ENCODE assay signal across 26 cellular contexts in genomic region chr5:22779499-22779898, GRCh38.
"Had no signal": no experiment of that assay in that cellular context is flagged by ENCODE, and none has a peak within 500 bp of the region (broad histone marks: within the 10 kb centered on the region; RNA-seq: fewer than 3 reads in every experiment).

No MANE protein-coding gene starts in this region.

- DNase-seq: activated CD4-positive, alpha-beta memory T cell treated with anti-CD3 and anti-CD28 coated beads, Interleukin-2, amount 10 ng/mL, durations not matched to agents 7 days and 5 days; activated CD4-positive, alpha-beta T cell treated with anti-CD3 and anti-CD28 coated beads for 1 hour; activated CD4-positive, alpha-beta T cell treated with anti-CD3 and anti-CD28 coated beads, Interleukin-2, amount 10 ng/mL, durations not matched to agents 7 days and 5 days; activated CD8-positive, alpha-beta memory T cell treated with anti-CD3 and anti-CD28 coated beads, Interleukin-2, amount 50 U/mL, for 48 hours; activated gamma-delta T cell; activated naive CD4-positive, alpha-beta T cell treated with anti-CD3 and anti-CD28 coated beads, Interleukin-2, amount 10 ng/mL, durations not matched to agents 7 days and 5 days; activated naive CD8-positive, alpha-beta T cell treated with anti-CD3 and anti-CD28 coated beads, Interleukin-2, amount 10 ng/mL, durations not matched to agents 7 days and 5 days; activated T-cell treated with anti-CD3 and anti-CD28 coated beads, Interleukin-2, amount 50 U/mL, for 24 hours; dorsolateral prefrontal cortex; effector memory CD4-positive, alpha-beta T cell; left lung; mesendoderm; natural killer cell; right cardiac atrium; stimulated activated CD4-positive, alpha-beta T cell treated with anti-CD3 and anti-CD28 coated beads, Interleukin-15, amount 100 ng/mL, for 24 hours; stimulated activated CD4-positive, alpha-beta T cell treated with anti-CD3 and anti-CD28 coated beads, Interleukin-2, amount 100 ng/mL, for 24 hours; stimulated activated naive CD4-positive, alpha-beta T cell; tibial artery; upper lobe of right lung had no signal

- H3K4me3 ChIP-seq: ascending aorta, cardiac muscle cell, coronary artery, dorsolateral prefrontal cortex, left lung, lung, neural progenitor cell, suprapubic skin, tibial artery, upper lobe of right lung had no signal

- H3K27me3 ChIP-seq: ascending aorta, cardiac muscle cell, dorsolateral prefrontal cortex, left lung, neural progenitor cell, suprapubic skin, tibial artery, upper lobe of right lung had no signal

- H3K4me1 ChIP-seq: ascending aorta, left lung, neural progenitor cell, suprapubic skin, tibial artery, upper lobe of right lung had no signal

- H3K27ac ChIP-seq: ascending aorta, cardiac muscle cell, coronary artery, dorsolateral prefrontal cortex, left lung, neural progenitor cell, suprapubic skin, tibial artery, upper lobe of right lung had no signal

- H3K36me3 ChIP-seq: ascending aorta, cardiac muscle cell, left lung, neural progenitor cell, suprapubic skin, tibial artery, upper lobe of right lung had no signal

- H3K9ac ChIP-seq: neural progenitor cell had no signal

- H3K9me3 ChIP-seq: ascending aorta, left lung, suprapubic skin, tibial artery, upper lobe of right lung had no signal

- H3K4me2 ChIP-seq: neural progenitor cell had no signal

- ATAC-seq: left lung, natural killer cell, right cardiac atrium, upper lobe of right lung, WTC11 had no signal
